9 cellular contexts compared by ENCODE assay signal in the genomic region with DNA sequence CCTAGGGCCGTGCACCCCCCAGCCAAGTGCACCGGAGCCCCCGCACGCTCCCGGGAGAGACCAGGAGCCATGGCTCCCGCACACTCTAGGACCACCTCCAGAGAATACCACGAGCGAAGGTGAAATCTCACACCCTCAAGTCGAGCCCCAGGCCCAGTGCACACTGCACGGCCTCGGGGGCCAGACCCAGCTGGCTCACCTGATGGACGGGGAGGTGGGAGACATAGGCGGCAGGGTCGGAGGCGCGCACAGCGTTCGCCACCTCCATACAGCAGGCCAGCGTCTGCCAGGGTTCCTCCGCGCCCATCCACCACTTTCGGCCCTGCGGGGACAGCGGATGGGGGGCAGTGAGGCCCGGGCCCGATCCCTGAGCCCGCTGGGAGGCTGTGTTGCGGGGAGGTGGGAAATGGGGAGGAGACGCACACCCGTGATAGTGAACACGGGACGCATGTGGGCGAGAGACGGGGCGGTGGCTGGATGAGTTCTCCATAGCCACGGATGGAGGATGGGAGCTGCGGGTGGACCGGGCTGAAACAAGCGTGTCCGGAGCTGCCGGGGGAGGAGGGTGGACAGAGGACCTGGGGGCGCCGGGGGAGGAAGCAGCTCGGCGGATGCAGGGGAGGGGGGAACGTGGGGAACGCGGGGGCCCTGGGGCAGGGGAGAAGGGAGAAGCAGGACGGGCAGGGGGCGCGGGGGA. TPM values are rescaled to one million over a fixed set of nuclear protein-coding genes. Genes with fewer than 3 reads are reported as not detected.
"Had no signal": no experiment of that assay in that cellular context is flagged by ENCODE, and none has a peak within 500 bp of the region (broad histone marks: within the 10 kb centered on the region; RNA-seq: fewer than 3 reads in every experiment).

No MANE protein-coding gene starts in this region.

- DNase-seq: HFFc6 had no signal

- H3K4me3 ChIP-seq: GM23338, HAP-1 had no signal

- H2AFZ ChIP-seq: GM23338 had no signal

- H3K9me3 Mint-ChIP-seq: GM23338, HFFc6, IgD-negative memory B cell had no signal

- FAIRE-seq: H1, H54, HepG2 had no signal

- H3K9me3 ChIP-seq: HAP-1 had no signal

- H3K27ac Mint-ChIP-seq: GM23338, HFFc6, IgD-negative memory B cell had no signal

- H3K4me2 ChIP-seq: GM23338 had no signal

- H3K4me1 ChIP-seq: HAP-1 had no signal

- H3K27ac ChIP-seq: HL-60 had no signal

- H3K4me3 Mint-ChIP-seq: GM23338, HFFc6, IgD-negative memory B cell had no signal

RNA-seq across cellular contexts. Expression of a gene that starts 19.4 kb away (rescaled TPM):
- total RNA-seq: HT1080 had no signal
- polyA plus RNA-seq: HepG2, IgD-negative memory B cell had no signal

RNA-seq across cellular contexts. Expression of a gene that starts 30.6 kb away (rescaled TPM):
- total RNA-seq: HepG2 had no signal
- polyA plus RNA-seq: IgD-negative memory B cell had no signal
